24 cellular contexts compared by ENCODE assay signal in genomic region chr10:79258894-79259293, GRCh38.
DNase-seq lines count a peak whose midpoint lies in the region; ATAC-seq and TF ChIP-seq lines count a peak whose summit lies in the region.
"Had no signal": no experiment of that assay in that cellular context is flagged by ENCODE, and none has a peak within 500 bp of the region (broad histone marks: within the 10 kb centered on the region; RNA-seq: fewer than 3 reads in every experiment).

No MANE protein-coding gene starts in this region.

- H3K27ac ChIP-seq in CD4-positive, CD25-positive, alpha-beta regulatory T cell (ENCODE audit: insufficient read depth, low read length, poor library complexity, severe bottlenecking) = no peak overlapping the region
- peak overlapping the region; percentile 55; the same call in 1 of the 2 replicates for H3K27ac ChIP-seq in MM.1S (ENCODE audit: low read length)
- H3K27ac ChIP-seq: C4-2B, lower lobe of right lung, SJSA1 had no signal

- H3K79me2 ChIP-seq in MM.1S (ENCODE audit: low read length) = peaks cover 89% of the 10 kb centered on the region

- peaks cover 3% of the 10 kb centered on the region for H4K20me1 ChIP-seq in MM.1S (ENCODE audit: insufficient read depth, low read length)

- no peaks in the 10 kb centered on the region for H3K4me1 ChIP-seq in CD4-positive, CD25-positive, alpha-beta regulatory T cell (ENCODE audit: control insufficient read depth, insufficient read depth, low read length, poor library complexity, severe bottlenecking)
- H3K4me1 ChIP-seq in MM.1S (ENCODE audit: low read length) = peaks cover 77% of the 10 kb centered on the region
- H3K4me1 ChIP-seq: SJSA1 had no signal

- H2AFZ ChIP-seq in MM.1S (ENCODE audit: low read length) = no peak overlapping the region

- no peak overlapping the region for H3K9ac ChIP-seq in MM.1S (ENCODE audit: low read length)

- no peaks in the 10 kb centered on the region for H3K9me3 ChIP-seq in CD4-positive, CD25-positive, alpha-beta regulatory T cell (ENCODE audit: control insufficient read depth in 2 of 2, low read length in 2 of 2)
- no peaks in the 10 kb centered on the region for H3K9me3 ChIP-seq in MM.1S (replicated peaks; ENCODE audit: insufficient read depth, low read length)
- H3K9me3 ChIP-seq: lower lobe of right lung, SJSA1 had no signal

- ATAC-seq in CD4-positive, CD25-positive, alpha-beta regulatory T cell (ENCODE audit: low read depth in 2 of 2) = no peak
- ATAC-seq in HG03469 (IDR thresholded peaks at IDR 0.05; ENCODE audit: unreplicated experiment) = no peak
- ATAC-seq: activated T-cell treated with anti-CD3 and anti-CD28 coated beads, Interleukin-2, amount 50 U/mL, for 72 hours; lower lobe of right lung had no signal

- peak overlapping the region in 2 of 3 donors; percentile 31 to 63 for H3K27ac Mint-ChIP-seq in CD4-positive, CD25-positive, alpha-beta regulatory T cell
- peak overlapping the region; percentile 61 to 98 (median 75) for H3K27ac Mint-ChIP-seq in brain
- H3K27ac Mint-ChIP-seq in neural crest cell (ENCODE audit: unreplicated experiment) = peak overlapping the region; percentile 71
- no peak overlapping the region; the same call in 1 of the 2 replicates for H3K27ac Mint-ChIP-seq in HFFc6
- H3K27ac Mint-ChIP-seq: activated naive CD4-positive, alpha-beta T cell treated with anti-CD3 and anti-CD28 coated beads for 36 hours; activated T-cell treated with anti-CD3 and anti-CD28 coated beads, Interleukin-2, amount 50 U/mL, for 72 hours had no signal

- peaks cover 1 to 32% (median 12%) of the 10 kb centered on the region in 4 donors for H3K4me1 Mint-ChIP-seq in CD4-positive, CD25-positive, alpha-beta regulatory T cell
- peaks cover 97% of the 10 kb centered on the region for H3K4me1 Mint-ChIP-seq in brain
- peaks cover 46% of the 10 kb centered on the region for H3K4me1 Mint-ChIP-seq in neural crest cell
- H3K4me1 Mint-ChIP-seq in HFFc6 (ENCODE audit: low read depth) = peaks cover 17% of the 10 kb centered on the region

- no peak for TF ChIP-seq CTCF in MM.1S (IDR thresholded peaks at IDR 0.05; ENCODE audit: low read length)
- TF ChIP-seq CTCF in brain (conservative IDR thresholded peaks at IDR 0.05) = no peak
- no peak for TF ChIP-seq CTCF in neural crest cell (conservative IDR thresholded peaks at IDR 0.05)
- no peak for TF ChIP-seq CTCF in HFFc6 (IDR thresholded peaks at IDR 0.05)

- H3K9me2 ChIP-seq in MM.1S (replicated peaks; ENCODE audit: insufficient read depth, low read length) = no peaks in the 10 kb centered on the region

- H3K4me2 ChIP-seq in MM.1S (ENCODE audit: low read depth, low read length) = peak overlapping the region; percentile 60; the same call in 1 of the 2 replicates

- no peaks in the 10 kb centered on the region for H3K9me3 Mint-ChIP-seq in CD4-positive, CD25-positive, alpha-beta regulatory T cell
- H3K9me3 Mint-ChIP-seq in brain = no peaks in the 10 kb centered on the region
- H3K9me3 Mint-ChIP-seq in neural crest cell = no peaks in the 10 kb centered on the region
- H3K9me3 Mint-ChIP-seq in HFFc6 = no peaks in the 10 kb centered on the region
- H3K9me3 Mint-ChIP-seq: activated naive CD4-positive, alpha-beta T cell treated with anti-CD3 and anti-CD28 coated beads for 36 hours; activated T-cell treated with anti-CD3 and anti-CD28 coated beads, Interleukin-2, amount 50 U/mL, for 72 hours had no signal

- H3K36me3 ChIP-seq in CD4-positive, CD25-positive, alpha-beta regulatory T cell (ENCODE audit: control insufficient read depth, insufficient read depth, low read length) = peaks cover 8% of the 10 kb centered on the region
- no peaks in the 10 kb centered on the region for H3K36me3 ChIP-seq in MM.1S (replicated peaks; ENCODE audit: insufficient read depth, low read length)

- DNase-seq in CD4-positive, CD25-positive, alpha-beta regulatory T cell = no peak
- DNase-seq in MM.1S (no peak), neural crest cell (ENCODE audit: low read depth, low spot score) (no peak), HFFc6 (no peak), NOMO-1 (lab: John Stamatoyannopoulos, UW; ENCODE audit: unreplicated experiment in 2 of 2) (no peak)
- DNase-seq in activated T-cell treated with anti-CD3 and anti-CD28 coated beads, Interleukin-2, amount 50 U/mL, for 1 hour = no peak
- DNase-seq: activated CD4-positive, alpha-beta T cell treated with anti-CD3 and anti-CD28 coated beads for 48 hours; activated naive CD4-positive, alpha-beta T cell treated with anti-CD3 and anti-CD28 coated beads for 36 hours; activated T-cell treated with anti-CD3 and anti-CD28 coated beads, Interleukin-2, amount 50 U/mL, for 72 hours; amygdala; dermis blood vessel endothelial cell; EL; islet precursor cell; KBM-7; lower lobe of right lung; NCI-H1436 treated with DMSO at 0.1 percent for 48 hours; NCI-H2107; nucleus accumbens; stimulated activated CD4-positive, alpha-beta T cell treated with anti-CD3 and anti-CD28 coated beads, Interleukin-2, amount 100 ng/mL, for 48 hours; stimulated activated naive CD4-positive, alpha-beta T cell had no signal

- H3K36me3 Mint-ChIP-seq in CD4-positive, CD25-positive, alpha-beta regulatory T cell = peaks cover 4% of the 10 kb centered on the region
- peaks cover 22% of the 10 kb centered on the region for H3K36me3 Mint-ChIP-seq in brain
- no peaks in the 10 kb centered on the region for H3K36me3 Mint-ChIP-seq in neural crest cell (ENCODE audit: low read depth)
- peaks cover 14% of the 10 kb centered on the region for H3K36me3 Mint-ChIP-seq in HFFc6 (ENCODE audit: low read depth)

- H3K27me3 Mint-ChIP-seq in CD4-positive, CD25-positive, alpha-beta regulatory T cell = no peaks in the 10 kb centered on the region
- H3K27me3 Mint-ChIP-seq in brain = no peaks in the 10 kb centered on the region
- H3K27me3 Mint-ChIP-seq in neural crest cell (ENCODE audit: low read depth) = no peaks in the 10 kb centered on the region
- peaks cover 16% of the 10 kb centered on the region for H3K27me3 Mint-ChIP-seq in HFFc6 (ENCODE audit: insufficient read depth)

- no peak overlapping the region for H3K4me3 Mint-ChIP-seq in CD4-positive, CD25-positive, alpha-beta regulatory T cell
- peak overlapping the region in 1 of 5 experiments; percentile 31 for H3K4me3 Mint-ChIP-seq in brain
- no peak overlapping the region for H3K4me3 Mint-ChIP-seq in neural crest cell
- no peak overlapping the region for H3K4me3 Mint-ChIP-seq in HFFc6
- H3K4me3 Mint-ChIP-seq: activated naive CD4-positive, alpha-beta T cell treated with anti-CD3 and anti-CD28 coated beads for 36 hours; activated T-cell treated with anti-CD3 and anti-CD28 coated beads, Interleukin-2, amount 50 U/mL, for 72 hours had no signal

- peaks cover 40% of the 10 kb centered on the region for H3F3A ChIP-seq in MM.1S (ENCODE audit: insufficient read depth, low read length)

- no peak overlapping the region for H3K4me3 ChIP-seq in CD4-positive, CD25-positive, alpha-beta regulatory T cell (ENCODE audit: low read depth, low read length)
- H3K4me3 ChIP-seq in MM.1S (ENCODE audit: low read length) = no peak overlapping the region
- H3K4me3 ChIP-seq: lower lobe of right lung, SJSA1 had no signal

- no peaks in the 10 kb centered on the region for H3K27me3 ChIP-seq in CD4-positive, CD25-positive, alpha-beta regulatory T cell (ENCODE audit: control insufficient read depth, insufficient read depth, low read length)
- no peaks in the 10 kb centered on the region for H3K27me3 ChIP-seq in MM.1S (replicated peaks; ENCODE audit: insufficient read depth, low read length)
- H3K27me3 ChIP-seq: SJSA1 had no signal
